ENCODE assay signal across 8 cellular contexts in genomic region chr7:22823142-22823497, GRCh38. TPM values are rescaled to one million over a fixed set of nuclear protein-coding genes. Genes with fewer than 3 reads are reported as not detected.
A peak's percentile ranks its signal among the peaks of the same experiment; 100 is the strongest.
DNase-seq lines count a peak whose midpoint lies in the region; ATAC-seq and TF ChIP-seq lines count a peak whose summit lies in the region.

No MANE protein-coding gene starts in this region.

- H3K9me3 Mint-ChIP-seq in MCF 10A (ENCODE audit: unreplicated experiment), result no peaks in the 10 kb centered on the region

- H3K9ac ChIP-seq in mucosa of rectum (ENCODE audit: low read depth in 1 of 2, low read length in 2 of 2), result peak overlapping the region in 1 of 2 donors; percentile 82

- H3K36me3 ChIP-seq in mucosa of rectum (ENCODE audit: control insufficient read depth in 2 of 2, insufficient read depth in 2 of 2, low read length in 2 of 2), result no peaks in the 10 kb centered on the region

- POLR2A ChIA-PET in MCF 10A (lab: Yijun Ruan, JAX), result interaction anchor here (0.7 to 4.7 kb wide), 9 partner anchors 12 to 283 kb away, joined by 4 to 34 read pairs (median 5); partner anchors contain the start of gene KLHL7

- H3K36me3 Mint-ChIP-seq in MCF 10A (ENCODE audit: insufficient read depth, unreplicated experiment), result peaks cover 12% of the 10 kb centered on the region

- peak overlapping the region; percentile 19 to 63 for H3K27ac ChIP-seq in mucosa of rectum (ENCODE audit: low read depth in 2 of 2, low read length in 2 of 2)

- H3K4me3 ChIP-seq in AG10803 (ENCODE audit: low read length), result peak overlapping the region; percentile 98
- H3K4me3 ChIP-seq in mucosa of rectum (ENCODE audit: low read length in 2 of 2), result peak overlapping the region; percentile 93 to 99

- peaks cover 6 to 7% of the 10 kb centered on the region in 2 donors for H3K27me3 ChIP-seq in mucosa of rectum (ENCODE audit: control insufficient read depth in 2 of 2, insufficient read depth in 2 of 2, low read length in 2 of 2)

- no peak for DNase-seq in AG10803 (ENCODE audit: low read depth)
- DNase-seq in MCF 10A (ENCODE audit: unreplicated experiment), result no peak
- DNase-seq in AML-193 (lab: John Stamatoyannopoulos, UW), result no peak
- no peak for DNase-seq in NCI-H2171 treated with DMSO at 0.1 percent for 48 hours (lab: John Stamatoyannopoulos, UW)

- TSS peak; percentile 95 for BruUV-seq in MCF 10A (replicated peaks; lab: Mats Ljungman, UMichigan)

- no peak for TF ChIP-seq CTCF in AG10803 (conservative IDR thresholded peaks at IDR 0.05; ENCODE audit: low read length)
- TF ChIP-seq CTCF in MCF 10A (IDR thresholded peaks at IDR 0.05; ENCODE audit: unreplicated experiment), result no peak

- H3K27me3 Mint-ChIP-seq in MCF 10A (ENCODE audit: insufficient read depth, unreplicated experiment), result no peaks in the 10 kb centered on the region

- no peaks in the 10 kb centered on the region for H3K9me3 ChIP-seq in mucosa of rectum (ENCODE audit: control insufficient read depth in 2 of 2, low read length in 2 of 2)

- peaks cover 3 to 5% of the 10 kb centered on the region in 2 donors for H3K4me1 ChIP-seq in mucosa of rectum (ENCODE audit: control insufficient read depth in 2 of 2, insufficient read depth in 2 of 2, low read length in 2 of 2)

- intact Hi-C loops in MCF 10A (cut with micrococcal nuclease), result loop anchor here (2.0 kb wide), 1 partner anchor 232 kb away; no protein-coding TSS in a partner anchor

- peaks cover 13% of the 10 kb centered on the region for H3K4me1 Mint-ChIP-seq in MCF 10A (ENCODE audit: insufficient read depth, unreplicated experiment)

- H3K27ac Mint-ChIP-seq in MCF 10A (ENCODE audit: low read depth, unreplicated experiment), result peak overlapping the region; percentile 98

- CTCF ChIA-PET in MCF 10A (lab: Yijun Ruan, JAX), result interaction anchor here (0.6 to 3.3 kb wide), 2 partner anchors 88 to 232 kb away, joined by 3 to 18 read pairs; no protein-coding TSS in a partner anchor

- peak overlapping the region; percentile 94 for H3K4me3 Mint-ChIP-seq in MCF 10A (ENCODE audit: unreplicated experiment)

- ATAC-seq in HG02678 (IDR thresholded peaks at IDR 0.05; ENCODE audit: unreplicated experiment) (peak; percentile 2), HG03442 (IDR thresholded peaks at IDR 0.05; ENCODE audit: unreplicated experiment) (no peak), HG02798 (IDR thresholded peaks at IDR 0.05; ENCODE audit: poor library complexity, unreplicated experiment) (no peak)

RNA-seq across cellular contexts. Expression of gene TOMM7, which starts 0.5 kb away (rescaled TPM):
- total RNA-seq in MCF 10A (2022), result 376 and 409 TPM in 2 replicates
